ENCODE assay signal across 8 cellular contexts in genomic region chr19:2097330-2098327, GRCh38. TPM values are rescaled to one million over a fixed set of nuclear protein-coding genes. Genes with fewer than 3 reads are reported as not detected.
DNase-seq lines count a peak whose midpoint lies in the region; ATAC-seq, FAIRE-seq and TF ChIP-seq lines count a peak whose summit lies in the region.

No MANE protein-coding gene starts in this region.

- peak overlapping the region; percentile 86 for H3K4me2 ChIP-seq in GM23338

- intact Hi-C loops in CD14-positive monocyte (cut with micrococcal nuclease): loop anchor here (2.0 to 5.0 kb wide), 4 partner anchors 35 to 79 kb away; partner anchors contain the start of gene AP3D1 (in 2 of the 2)
- intact Hi-C loops in pancreas (cut with DNase I): no loop called here

- H3K4me3 ChIP-seq in GM23338 (peak overlapping the region; percentile 67), pancreas (peak overlapping the region in 3 of 4 donors; percentile 10 to 47 (median 34))

- H3K36me3 Mint-ChIP-seq in CD14-positive monocyte (peaks cover 36 to 54% of the 10 kb centered on the region in 2 donors), GM23338 (ENCODE audit: low read depth) (peaks cover 20% of the 10 kb centered on the region), endothelial cell (ENCODE audit: low read depth, unreplicated experiment) (peaks cover 11% of the 10 kb centered on the region)

- ATAC-seq in GM23338 (peak; percentile 0; the same call in 1 of the 3 replicates), pancreas (peak; percentile 17 to 49 (median 34)), GM19397 (IDR thresholded peaks at IDR 0.05; ENCODE audit: unreplicated experiment) (no peak)

- H3K36me3 ChIP-seq in GM23338 (ENCODE audit: insufficient read depth) (0 out of 2 replicates have a peak, but pooled peaks cover under 1% of the 10 kb centered on the region), pancreas (peaks cover 0 to 24% (median 14%) of the 10 kb centered on the region in 3 donors)

- 37 to 41% methylated on average over 46 to 47 of the region's 47 CpGs for WGBS in pancreas, 2 donors

- no peak for FAIRE-seq in pancreas (lab: Jason Lieb, UNC)

- no peaks in the 10 kb centered on the region for H3K79me2 ChIP-seq in GM23338 (replicated peaks; ENCODE audit: insufficient read depth)

- no peaks in the 10 kb centered on the region for H3K9me2 ChIP-seq in GM23338 (ENCODE audit: insufficient read depth)

- H3K27me3 ChIP-seq in GM23338 (ENCODE audit: insufficient read depth) (no peaks in the 10 kb centered on the region), pancreas (no peaks in the 10 kb centered on the region)

- H3K4me1 ChIP-seq in GM23338 (ENCODE audit: insufficient read depth) (no peaks in the 10 kb centered on the region; the same call in 1 of the 2 replicates), pancreas (peaks cover 0 to 16% (median 7%) of the 10 kb centered on the region in 3 donors)

- peak overlapping the region; percentile 94; the same call in 1 of the 2 replicates for H2AFZ ChIP-seq in GM23338

- H4K20me1 ChIP-seq in GM23338 (replicated peaks; ENCODE audit: insufficient read depth): no peaks in the 10 kb centered on the region; the same call in none of the 2 replicates

- H3K4me3 Mint-ChIP-seq in CD14-positive monocyte: peak overlapping the region; percentile 76 to 90
- peak overlapping the region; percentile 78 for H3K4me3 Mint-ChIP-seq in GM23338
- H3K4me3 Mint-ChIP-seq in endothelial cell (ENCODE audit: unreplicated experiment): no peak overlapping the region

- H3F3A ChIP-seq in GM23338 (replicated peaks; ENCODE audit: low read depth): peaks cover 16% of the 10 kb centered on the region; the same call in 1 of the 2 replicates

- peaks cover 31% of the 10 kb centered on the region for H3K4me1 Mint-ChIP-seq in CD14-positive monocyte
- H3K4me1 Mint-ChIP-seq in GM23338: peaks cover 4% of the 10 kb centered on the region; the same call in 1 of the 3 replicates
- H3K4me1 Mint-ChIP-seq in endothelial cell (ENCODE audit: unreplicated experiment): peaks cover 18% of the 10 kb centered on the region

- DNase-seq in CD14-positive monocyte (ENCODE audit: low spot score) (no peak), GM23338 (ENCODE audit: low spot score) (peak; percentile 48), T-helper 9 cell (peak; percentile 54), pancreas (peak; percentile 67 to 91 (median 80)), endothelial cell (ENCODE audit: low spot score) (no peak), Ammon's horn (ENCODE audit: low spot score) (no peak)
- peak; percentile 40 for DNase-seq in effector CD8-positive, alpha-beta T cell (lab: John Stamatoyannopoulos, UW)

- H3K9me3 ChIP-seq in pancreas: no peaks in the 10 kb centered on the region

- TF ChIP-seq CTCF in CD14-positive monocyte (IDR thresholded peaks at IDR 0.05): no peak
- no peak for TF ChIP-seq CTCF in GM23338 (conservative IDR thresholded peaks at IDR 0.05; ENCODE audit: low read depth in 2 of 2)
- TF ChIP-seq CTCF in pancreas (IDR thresholded peaks at IDR 0.05): no peak
- no peak for TF ChIP-seq CTCF in endothelial cell (IDR thresholded peaks at IDR 0.05; ENCODE audit: unreplicated experiment)

- H3K27ac Mint-ChIP-seq in CD14-positive monocyte (peak overlapping the region in 5 of 7 donors; percentile 24 to 92 (median 78)), GM23338 (no peak overlapping the region), endothelial cell (ENCODE audit: unreplicated experiment) (no peak overlapping the region)

- H3K27me3 Mint-ChIP-seq in CD14-positive monocyte (ENCODE audit: low read depth in 3 of 3) (peaks cover 0 to 4% (median 0%) of the 10 kb centered on the region in 3 donors), GM23338 (ENCODE audit: insufficient read depth, low read depth, poor library complexity) (peaks cover 9% of the 10 kb centered on the region), endothelial cell (ENCODE audit: unreplicated experiment) (peaks cover 7% of the 10 kb centered on the region)

- H3K27ac ChIP-seq in GM23338 (ENCODE audit: low read depth): 0 out of 2 replicates have a peak overlapping the region, but pooled peaks have one; percentile 66
- H3K27ac ChIP-seq in pancreas: peak overlapping the region; percentile 76 to 86 (median 80)

- H3K9me3 Mint-ChIP-seq in CD14-positive monocyte: peaks cover 0 to 3% (median 0%) of the 10 kb centered on the region in 7 donors
- no peaks in the 10 kb centered on the region for H3K9me3 Mint-ChIP-seq in GM23338
- no peaks in the 10 kb centered on the region for H3K9me3 Mint-ChIP-seq in endothelial cell (ENCODE audit: unreplicated experiment)

TF ChIP-seq in GM23338, 12 proteins besides CTCF, POLR2A, EP300 and RAD21 (continues in another document):
- TF ChIP-seq STAT1 (IDR thresholded peaks at IDR 0.05; ENCODE audit: unreplicated experiment) (no peak), JUNB (IDR thresholded peaks at IDR 0.05; ENCODE audit: unreplicated experiment) (no peak), CREB1 (CRISPR knock-in tag; IDR thresholded peaks at IDR 0.05; ENCODE audit: low read depth) (no peak), REST (IDR thresholded peaks at IDR 0.05; ENCODE audit: unreplicated experiment) (no peak), NANOG (IDR thresholded peaks at IDR 0.05; ENCODE audit: borderline replicate concordance) (no peak), EZH2phosphoT487 (IDR thresholded peaks at IDR 0.05; ENCODE audit: unreplicated experiment) (no peak), ETS1 (IDR thresholded peaks at IDR 0.05) (no peak), ZNF331 (CRISPR knock-in tag; IDR thresholded peaks at IDR 0.05; ENCODE audit: low read depth) (no peak), EZH2 (IDR thresholded peaks at IDR 0.05; ENCODE audit: low read depth, unreplicated experiment) (no peak), ZNF114 (CRISPR knock-in tag; IDR thresholded peaks at IDR 0.05) (no peak), POLR2AphosphoS5 (IDR thresholded peaks at IDR 0.05; ENCODE audit: low read depth) (no peak)

RNA-seq across cellular contexts. Expression of gene IZUMO4, which starts 0.9 kb away (rescaled TPM):
- polyA plus RNA-seq in CD14-positive monocyte (under 1 TPM; 0.41 to 0.80 TPM), GM23338 (2016; fragmentation: Nextera tagmentation; extraction: Ambion mirVana) (0.57 and 0.82 TPM in 2 replicates), pancreas (10 to 100 TPM; 32.8 to 42.2 TPM)
- 2.2 and 2.6 TPM in 2 replicates for total RNA-seq in GM23338 (2014; rRNA removed; shearing (Covaris generic))
- total RNA-seq in pancreas (10 to 100 TPM in 1 of 6 donors, 1 to 10 TPM in 5; 5.2 to 10.5 (median 7.0) TPM), endothelial cell (ENCODE audit: unreplicated experiment) (8.9 TPM)

RNA-seq across cellular contexts. Expression of gene MOB3A, which starts 1.5 kb away (rescaled TPM):
- polyA plus RNA-seq in CD14-positive monocyte: 10 to 100 TPM; 60.5 to 96.3 TPM
- total RNA-seq in GM23338 (2014; rRNA removed; shearing (Covaris generic)): 5.9 and 9.4 TPM in 2 replicates
- 2.9 TPM in 2 replicates for polyA plus RNA-seq in GM23338 (2016; fragmentation: Nextera tagmentation; extraction: Ambion mirVana)
- 10 to 100 TPM; 14.5 to 26.0 (median 17.4) TPM for total RNA-seq in pancreas
- polyA plus RNA-seq in pancreas: 10 to 100 TPM in 1 of 2 donors, 1 to 10 TPM in 1; 9.2 to 11.1 TPM
- total RNA-seq in endothelial cell (ENCODE audit: unreplicated experiment): 88.5 TPM

RNA-seq across cellular contexts. Expression of gene MKNK2, which starts 46.6 kb away (rescaled TPM):
- polyA plus RNA-seq in CD14-positive monocyte: 10 to 100 TPM; 16.9 to 21.8 TPM
- 123 and 159 TPM in 2 replicates for total RNA-seq in GM23338 (2014; rRNA removed; shearing (Covaris generic))
- polyA plus RNA-seq in GM23338 (2016; fragmentation: Nextera tagmentation; extraction: Ambion mirVana): 71.0 and 106 TPM in 2 replicates
- total RNA-seq in pancreas: 100 to 1,000 TPM; 178 to 446 (median 252) TPM
- 100 to 1,000 TPM; 102 to 143 TPM for polyA plus RNA-seq in pancreas
- total RNA-seq in endothelial cell (ENCODE audit: unreplicated experiment): 228 TPM

RNA-seq across cellular contexts. Expression of gene AP3D1, which starts 53.7 kb away (rescaled TPM):
- polyA plus RNA-seq in CD14-positive monocyte (10 to 100 TPM in 1 of 2 donors, 1 to 10 TPM in 1; 9.6 to 12.4 TPM), GM23338 (2016; fragmentation: Nextera tagmentation; extraction: Ambion mirVana) (101 and 117 TPM in 2 replicates), pancreas (100 to 1,000 TPM in 1 of 2 donors, 10 to 100 TPM in 1; 88.3 to 102 TPM)
- total RNA-seq in GM23338 (2014; rRNA removed; shearing (Covaris generic)): 205 and 236 TPM in 2 replicates
- total RNA-seq in pancreas (100 to 1,000 TPM in 1 of 6 donors, 10 to 100 TPM in 5; 75.2 to 105 (median 83.9) TPM), endothelial cell (ENCODE audit: unreplicated experiment) (169 TPM)

Comparison
In these comparisons a context has a peak if more than half of its experiments do, and no peak if none do; other contexts are left out.
1. DNase-seq: peak in GM23338 (single experiment), T-helper 9 cell (single experiment), effector CD8-positive, alpha-beta T cell (single experiment) and pancreas (6 of 6); none in CD14-positive monocyte (single experiment), endothelial cell (single experiment) and Ammon's horn (single experiment).
2. H3K27ac Mint-ChIP-seq: peak in CD14-positive monocyte (5 of 7); none in GM23338 (single experiment) and endothelial cell (single experiment).
3. intact Hi-C loops: an anchor here in CD14-positive monocyte (2.0 to 5.0 kb wide); none called in pancreas.